13 cellular contexts compared by ENCODE assay signal in genomic region chr2:16155351-16156145, GRCh38.
"Had no signal": no experiment of that assay in that cellular context is flagged by ENCODE, and none has a peak within 500 bp of the region (broad histone marks: within the 10 kb centered on the region; RNA-seq: fewer than 3 reads in every experiment).

No MANE protein-coding gene starts in this region.

- H3K79me2 ChIP-seq: parathyroid adenoma had no signal

- H3K4me3 ChIP-seq: ascending aorta, gastroesophageal sphincter, heart right ventricle, lower lobe of right lung had no signal

- ATAC-seq: gastroesophageal sphincter; stimulated activated memory B cell treated with anti-CD40 and anti-IgM and Interleukin-4, amounts not matched to agents 10 μg/mL and 1 μg/mL and 100 μg/mL, for 72 hours had no signal

- DNase-seq: activated CD4-positive, alpha-beta T cell treated with anti-CD3 and anti-CD28 coated beads, Interleukin-2, amount 50 U/mL, for 48 hours; activated CD4-positive, CD25-positive, alpha-beta regulatory T cell treated with anti-CD3 and anti-CD28 coated beads, Interleukin-2, amount 50 U/mL, for 72 hours; activated naive CD4-positive, alpha-beta T cell treated with anti-CD3 and anti-CD28 coated beads, Interleukin-2, amount 10 ng/mL, durations not matched to agents 7 days and 5 days; erythroblast; heart right ventricle; lower lobe of right lung; midbrain; stimulated activated CD4-positive, alpha-beta T cell treated with anti-CD3 and anti-CD28 coated beads, Interleukin-2, amount 100 ng/mL, for 48 hours; T1000 had no signal

- H3K27ac ChIP-seq: ascending aorta, gastroesophageal sphincter, heart right ventricle, lower lobe of right lung, parathyroid adenoma had no signal

- H3K4me1 ChIP-seq: ascending aorta, gastroesophageal sphincter, heart right ventricle, lower lobe of right lung, parathyroid adenoma had no signal

- H2AFZ ChIP-seq: parathyroid adenoma had no signal

- H3K9me3 ChIP-seq: ascending aorta, gastroesophageal sphincter, heart right ventricle, lower lobe of right lung had no signal

- H3K36me3 ChIP-seq: ascending aorta, gastroesophageal sphincter, heart right ventricle, lower lobe of right lung had no signal
